Comparison of ENCODE assay signal across 22 cellular contexts in genomic region chr2:128424806-128425205, GRCh38.
DNase-seq lines count a peak whose midpoint lies in the region; ATAC-seq and TF ChIP-seq lines count a peak whose summit lies in the region.
"Had no signal": no experiment of that assay in that cellular context is flagged by ENCODE, and none has a peak within 500 bp of the region (broad histone marks: within the 10 kb centered on the region; RNA-seq: fewer than 3 reads in every experiment).

No MANE protein-coding gene starts in this region.

- peaks cover 38% of the 10 kb centered on the region for H3K4me1 Mint-ChIP-seq in chondrocyte (ENCODE audit: low read depth)
- H3K4me1 Mint-ChIP-seq: activated B cell treated with CpG ODN at 0.5 μM for 24 hours, naive B cell had no signal

- H3K4me3 ChIP-seq in NT2/D1 (ENCODE audit: insufficient read length, low read depth), result no peak overlapping the region
- no peak overlapping the region for H3K4me3 ChIP-seq in sigmoid colon
- H3K4me3 ChIP-seq: lung, psoas muscle had no signal

- H3K4me3 Mint-ChIP-seq in chondrocyte (ENCODE audit: unreplicated experiment), result no peak overlapping the region
- H3K4me3 Mint-ChIP-seq: activated B cell treated with CpG ODN at 0.5 μM for 24 hours, naive B cell had no signal

- H3K27me3 ChIP-seq in NT2/D1 (ENCODE audit: insufficient read depth, insufficient read length), result no peaks in the 10 kb centered on the region
- H3K27me3 ChIP-seq in sigmoid colon, result no peaks in the 10 kb centered on the region

- TF ChIP-seq CTCF in chondrocyte (IDR thresholded peaks at IDR 0.05) (no peak), sigmoid colon (IDR thresholded peaks at IDR 0.05) (no peak)

- no peak overlapping the region for H3K27ac ChIP-seq in sigmoid colon
- H3K27ac ChIP-seq: psoas muscle, RWPE1 had no signal

- no peak for TF ChIP-seq POLR2A in sigmoid colon (IDR thresholded peaks at IDR 0.05)

- no peaks in the 10 kb centered on the region for H3K27me3 Mint-ChIP-seq in chondrocyte (ENCODE audit: low read depth)
- H3K27me3 Mint-ChIP-seq: activated B cell treated with CpG ODN at 0.5 μM for 24 hours, naive B cell had no signal

- peaks cover 13% of the 10 kb centered on the region for H3K4me1 ChIP-seq in NT2/D1 (ENCODE audit: insufficient read depth, insufficient read length)
- H3K4me1 ChIP-seq in sigmoid colon, result no peaks in the 10 kb centered on the region
- H3K4me1 ChIP-seq: psoas muscle had no signal

- H3K36me3 ChIP-seq in NT2/D1 (ENCODE audit: insufficient read depth, insufficient read length, low read length), result no peaks in the 10 kb centered on the region
- no peaks in the 10 kb centered on the region for H3K36me3 ChIP-seq in sigmoid colon

- peaks cover 35% of the 10 kb centered on the region for H3K9me3 ChIP-seq in NT2/D1 (ENCODE audit: insufficient read depth, low read length)
- H3K9me3 ChIP-seq in sigmoid colon, result peaks cover 0 to under 1% (median 0%) of the 10 kb centered on the region in 4 donors

- no peak overlapping the region for H3K27ac Mint-ChIP-seq in chondrocyte (ENCODE audit: unreplicated experiment)
- H3K27ac Mint-ChIP-seq: activated B cell treated with CpG ODN at 0.5 μM for 24 hours, naive B cell had no signal

- no peak for ATAC-seq in activated CD4-positive, CD25-positive, alpha-beta regulatory T cell treated with anti-CD3 and anti-CD28 coated beads, Interleukin-2, amount 50 U/mL, for 24 hours
- no peak for ATAC-seq in HG03025 (IDR thresholded peaks at IDR 0.05; ENCODE audit: low FRiP score, unreplicated experiment)
- ATAC-seq: HCT116, psoas muscle had no signal

- DNase-seq in activated CD4-positive, CD25-positive, alpha-beta regulatory T cell treated with anti-CD3 and anti-CD28 coated beads, Interleukin-2, amount 50 U/mL, for 72 hours, result peak; percentile 8
- DNase-seq in NT2/D1 (ENCODE audit: low read depth, low spot score), result no peak
- peak; percentile 36 for DNase-seq in chondrocyte (ENCODE audit: low spot score)
- DNase-seq in sigmoid colon, result peak; percentile 27
- no peak for DNase-seq in COLO668 (lab: John Stamatoyannopoulos, UW; ENCODE audit: unreplicated experiment)
- no peak for DNase-seq in stimulated activated CD4-positive, alpha-beta T cell treated with anti-CD3 and anti-CD28 coated beads, Interleukin-1b, Interleukin-23, amount 100 ng/mL, for 48 hours
- DNase-seq: activated B cell treated with CpG ODN at 0.5 μM for 24 hours; amniotic stem cell; DMS79; foreskin melanocyte; naive B cell; NCI-H1105 treated with DMSO at 0.1 percent for 48 hours; NCI-H774; stimulated activated CD4-positive, alpha-beta T cell treated with anti-CD3 and anti-CD28 coated beads, Interleukin-15, amount 100 ng/mL, for 24 hours; stimulated activated naive CD4-positive, alpha-beta T cell treated with Interleukin-2 at 50 U/mL for 16 hours; T-helper 1 cell had no signal

- intact Hi-C loops in sigmoid colon (cut with DNase I), result no loop called here

- TF ChIP-seq EP300 in sigmoid colon (IDR thresholded peaks at IDR 0.05), result no peak

- WGBS in sigmoid colon, 2 donors, result 43 to 69% methylated on average over 7 of the region's 7 CpGs

- H3K9ac ChIP-seq in NT2/D1 (ENCODE audit: insufficient read length, low read depth), result peak overlapping the region; percentile 16

- H3K9me3 Mint-ChIP-seq in chondrocyte (ENCODE audit: low read depth), result peaks cover 15% of the 10 kb centered on the region

- H3K36me3 Mint-ChIP-seq in chondrocyte (ENCODE audit: low read depth), result peaks cover 5% of the 10 kb centered on the region

Comparison
In these comparisons a context has a peak if more than half of its experiments do, and no peak if none do; other contexts are left out.
1. DNase-seq: peak in activated CD4-positive, CD25-positive, alpha-beta regulatory T cell treated with anti-CD3 and anti-CD28 coated beads, Interleukin-2, amount 50 U/mL, for 72 hours (single experiment), chondrocyte (single experiment) and sigmoid colon (single experiment); none in NT2/D1 (single experiment), COLO668 (single experiment) and stimulated activated CD4-positive, alpha-beta T cell treated with anti-CD3 and anti-CD28 coated beads, Interleukin-1b, Interleukin-23, amount 100 ng/mL, for 48 hours (single experiment).